8 cellular contexts compared by ENCODE assay signal in the genomic region with DNA sequence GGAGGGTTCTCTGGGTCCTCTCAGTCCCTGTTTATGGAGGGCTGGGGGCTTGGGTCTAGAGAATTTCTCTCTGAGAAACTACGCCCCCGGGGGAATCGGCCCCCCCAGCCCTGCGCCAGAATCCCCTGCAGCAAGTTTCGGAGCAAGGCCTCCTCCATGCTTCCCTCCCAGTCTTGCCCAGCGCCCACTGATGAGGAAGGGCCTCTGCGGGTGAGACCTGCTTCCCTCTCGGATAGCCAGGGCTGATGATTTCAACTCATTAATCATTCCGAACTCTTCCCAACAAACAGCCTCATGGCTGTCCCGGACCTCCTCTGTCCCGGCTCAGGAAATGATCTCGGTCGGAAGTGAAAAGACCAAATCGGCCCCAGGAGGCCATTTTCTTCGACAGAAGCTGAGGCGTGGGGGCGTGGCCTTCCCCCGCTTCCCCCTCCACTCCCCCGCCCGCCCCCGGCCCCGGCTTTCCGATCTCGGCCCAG. TPM values are rescaled to one million over a fixed set of nuclear protein-coding genes. Genes with fewer than 3 reads are reported as not detected.
DNase-seq lines count a peak whose midpoint lies in the region; ATAC-seq and TF ChIP-seq lines count a peak whose summit lies in the region.

No MANE protein-coding gene starts in this region.

- no peaks in the 10 kb centered on the region for H3K9me3 Mint-ChIP-seq in CD8-positive, alpha-beta T cell
- no peaks in the 10 kb centered on the region for H3K9me3 Mint-ChIP-seq in activated T-helper 2 cell treated with anti-CD3 and anti-CD28 coated beads, Interferon-gamma antibody, Interleukin-2, Interleukin-4, amounts not matched to agents 10 μg/mL and 5 μg/mL and 100 μg/mL, durations not matched to agents 14 hours and 24 hours and 36 hours

- intact Hi-C loops in CD8-positive, alpha-beta T cell (cut with DNase I, micrococcal nuclease) = loop anchor here in 1 of 2 experiments (5.0 kb wide), 1 partner anchor 370 kb away; no protein-coding TSS in a partner anchor
- intact Hi-C loops in activated T-helper 2 cell treated with anti-CD3 and anti-CD28 coated beads, Interferon-gamma antibody, Interleukin-2, Interleukin-4, amounts not matched to agents 10 μg/mL and 5 μg/mL and 100 μg/mL, durations not matched to agents 14 hours and 24 hours and 36 hours (cut with micrococcal nuclease) = loop anchor here (5.0 kb wide), 2 partner anchors 95 to 100 kb away; partner anchors contain the start of gene DCAKD
- intact Hi-C loops in psoas muscle (cut with DNase I) = no loop called here

- peak overlapping the region; percentile 100 for H3K27ac Mint-ChIP-seq in CD8-positive, alpha-beta T cell
- peak overlapping the region; percentile 99 for H3K27ac Mint-ChIP-seq in activated T-helper 2 cell treated with anti-CD3 and anti-CD28 coated beads, Interferon-gamma antibody, Interleukin-2, Interleukin-4, amounts not matched to agents 10 μg/mL and 5 μg/mL and 100 μg/mL, durations not matched to agents 14 hours and 24 hours and 36 hours

- DNase-seq in CD8-positive, alpha-beta T cell = peak in 4 of 7 experiments; percentile 46 to 73 (median 56)
- DNase-seq in NCI-H2196 treated with DMSO at 0.1 percent for 48 hours (lab: John Stamatoyannopoulos, UW; ENCODE audit: unreplicated experiment) (peak; percentile 44), cardiac muscle cell (ENCODE audit: low read depth in 1 of 2, low spot score in 1 of 2) (peak; percentile 83 to 85), psoas muscle (no peak), cerebellar cortex (ENCODE audit: low spot score) (no peak)
- no peak for DNase-seq in activated T-helper 2 cell treated with anti-CD3 and anti-CD28 coated beads, Interferon-gamma antibody, Interleukin-2, Interleukin-4, amounts not matched to agents 10 μg/mL and 5 μg/mL and 100 μg/mL, durations not matched to agents 14 hours and 24 hours and 36 hours (ENCODE audit: low spot score)

- H3K9me3 ChIP-seq in CD8-positive, alpha-beta T cell (ENCODE audit: low read length) = no peaks in the 10 kb centered on the region
- H3K9me3 ChIP-seq in cardiac muscle cell (ENCODE audit: low read depth) (no peaks in the 10 kb centered on the region), psoas muscle (no peaks in the 10 kb centered on the region)

- POLR2A ChIA-PET in CD8-positive, alpha-beta T cell (lab: Charles Lee) = interaction anchor here (0.8 to 8.5 kb wide), 7 partner anchors 9 to 100 kb away, joined by 6 to 404 read pairs (median 63); partner anchors contain the start of genes ACBD4 and HEXIM2

- H3K27me3 ChIP-seq in CD8-positive, alpha-beta T cell (ENCODE audit: insufficient read depth, low read length) = no peaks in the 10 kb centered on the region
- no peaks in the 10 kb centered on the region for H3K27me3 ChIP-seq in cardiac muscle cell
- no peaks in the 10 kb centered on the region for H3K27me3 ChIP-seq in psoas muscle (ENCODE audit: insufficient read depth in 3 of 3, low read length in 2 of 3)

- H3K4me3 Mint-ChIP-seq in CD8-positive, alpha-beta T cell = peak overlapping the region; percentile 98
- H3K4me3 Mint-ChIP-seq in activated T-helper 2 cell treated with anti-CD3 and anti-CD28 coated beads, Interferon-gamma antibody, Interleukin-2, Interleukin-4, amounts not matched to agents 10 μg/mL and 5 μg/mL and 100 μg/mL, durations not matched to agents 14 hours and 24 hours and 36 hours (ENCODE audit: low read depth) = peak overlapping the region; percentile 99

- no peaks in the 10 kb centered on the region for H3K36me3 ChIP-seq in CD8-positive, alpha-beta T cell (ENCODE audit: insufficient read depth, low read length)
- H3K36me3 ChIP-seq in cardiac muscle cell (no peaks in the 10 kb centered on the region), psoas muscle (ENCODE audit: insufficient read depth in 1 of 2, low read depth in 1 of 2) (no peaks in the 10 kb centered on the region)

- peak overlapping the region; percentile 74 for H3K4me3 ChIP-seq in CD8-positive, alpha-beta T cell (ENCODE audit: low read depth, low read length)
- H3K4me3 ChIP-seq in cardiac muscle cell = peak overlapping the region; percentile 37
- H3K4me3 ChIP-seq in psoas muscle = peak overlapping the region; percentile 76

- peaks cover 45% of the 10 kb centered on the region for H3K4me1 ChIP-seq in CD8-positive, alpha-beta T cell (ENCODE audit: insufficient read depth, low read length)
- H3K4me1 ChIP-seq in cardiac muscle cell (ENCODE audit: low read depth) (peaks cover 7% of the 10 kb centered on the region), psoas muscle (peaks cover 25% of the 10 kb centered on the region)

- 1 to 3% (median 1%) methylated on average over 18 to 24 of the region's 24 CpGs for WGBS in psoas muscle, 3 donors

- H3K27ac ChIP-seq in CD8-positive, alpha-beta T cell (ENCODE audit: low read depth, low read length) = peak overlapping the region; percentile 84
- H3K27ac ChIP-seq in cardiac muscle cell (peak overlapping the region; percentile 96), psoas muscle (peak overlapping the region; percentile 97)

- peaks cover 16% of the 10 kb centered on the region for H3K36me3 Mint-ChIP-seq in CD8-positive, alpha-beta T cell
- peaks cover 26% of the 10 kb centered on the region for H3K36me3 Mint-ChIP-seq in activated T-helper 2 cell treated with anti-CD3 and anti-CD28 coated beads, Interferon-gamma antibody, Interleukin-2, Interleukin-4, amounts not matched to agents 10 μg/mL and 5 μg/mL and 100 μg/mL, durations not matched to agents 14 hours and 24 hours and 36 hours (ENCODE audit: low read depth)

- TF ChIP-seq CTCF in CD8-positive, alpha-beta T cell (IDR thresholded peaks at IDR 0.05) = no peak
- no peak for TF ChIP-seq CTCF in cardiac muscle cell (IDR thresholded peaks at IDR 0.05; ENCODE audit: low read depth, low read length)
- no peak for TF ChIP-seq CTCF in psoas muscle (IDR thresholded peaks at IDR 0.05)

- peaks cover 55% of the 10 kb centered on the region for H3K4me1 Mint-ChIP-seq in CD8-positive, alpha-beta T cell (ENCODE audit: low read depth)
- peaks cover 31% of the 10 kb centered on the region for H3K4me1 Mint-ChIP-seq in activated T-helper 2 cell treated with anti-CD3 and anti-CD28 coated beads, Interferon-gamma antibody, Interleukin-2, Interleukin-4, amounts not matched to agents 10 μg/mL and 5 μg/mL and 100 μg/mL, durations not matched to agents 14 hours and 24 hours and 36 hours (ENCODE audit: low read depth)

- ATAC-seq in CD8-positive, alpha-beta T cell = peak; percentile 4
- ATAC-seq in GM19035 (IDR thresholded peaks at IDR 0.05; ENCODE audit: unreplicated experiment) (peak; percentile 3), psoas muscle (peak; percentile 5 to 31 (median 14)), GM21390 (IDR thresholded peaks at IDR 0.05; ENCODE audit: unreplicated experiment) (no peak)

- no peaks in the 10 kb centered on the region for H3K27me3 Mint-ChIP-seq in CD8-positive, alpha-beta T cell (ENCODE audit: low read depth)
- no peaks in the 10 kb centered on the region for H3K27me3 Mint-ChIP-seq in activated T-helper 2 cell treated with anti-CD3 and anti-CD28 coated beads, Interferon-gamma antibody, Interleukin-2, Interleukin-4, amounts not matched to agents 10 μg/mL and 5 μg/mL and 100 μg/mL, durations not matched to agents 14 hours and 24 hours and 36 hours (ENCODE audit: low read depth)

- CTCF ChIA-PET in CD8-positive, alpha-beta T cell (lab: Charles Lee) = interaction anchor here (6.3 to 12.7 kb wide), 4 partner anchors 11 to 50 kb away, joined by 60 to 239 read pairs (median 136); partner anchors contain the start of genes ACBD4, HEXIM2 and PLCD3

RNA-seq across cellular contexts. Expression of gene HEXIM1, which starts 1.1 kb away (rescaled TPM):
- 10 to 100 TPM; 76.5 to 77.2 TPM for total RNA-seq in CD8-positive, alpha-beta T cell
- 46.4 and 48.1 TPM in 2 replicates for total RNA-seq in activated T-helper 2 cell treated with anti-CD3 and anti-CD28 coated beads, Interferon-gamma antibody, Interleukin-2, Interleukin-4, amounts not matched to agents 10 μg/mL and 5 μg/mL and 100 μg/mL, durations not matched to agents 14 hours and 24 hours and 36 hours
- 20.9 and 34.8 TPM in 2 replicates for total RNA-seq in cardiac muscle cell
- 17.7 and 17.9 TPM in 2 replicates for polyA plus RNA-seq in cardiac muscle cell
- total RNA-seq in psoas muscle = 10 to 100 TPM; 21.3 to 52.2 (median 31.5) TPM
- polyA plus RNA-seq in psoas muscle = 100 to 1,000 TPM in 1 of 3 donors, 10 to 100 TPM in 1, 1 to 10 TPM in 1; 9.5 to 127 (median 22.0) TPM

RNA-seq across cellular contexts. Expression of gene ACBD4, which starts 11.7 kb away (rescaled TPM):
- 10 to 100 TPM; 15.5 to 19.3 TPM for total RNA-seq in CD8-positive, alpha-beta T cell
- total RNA-seq in activated T-helper 2 cell treated with anti-CD3 and anti-CD28 coated beads, Interferon-gamma antibody, Interleukin-2, Interleukin-4, amounts not matched to agents 10 μg/mL and 5 μg/mL and 100 μg/mL, durations not matched to agents 14 hours and 24 hours and 36 hours = 12.8 and 15.9 TPM in 2 replicates
- total RNA-seq in cardiac muscle cell (16.3 and 29.3 TPM in 2 replicates), psoas muscle (1 to 10 TPM; 3.9 to 8.2 (median 5.1) TPM)
- polyA plus RNA-seq in cardiac muscle cell (20.5 and 30.5 TPM in 2 replicates), psoas muscle (1 to 10 TPM; 2.7 to 5.2 (median 4.4) TPM)

RNA-seq across cellular contexts. Expression of gene HEXIM2, which starts 14.5 kb away (rescaled TPM):
- 1 to 10 TPM; 1.2 to 1.4 TPM for total RNA-seq in CD8-positive, alpha-beta T cell
- 7.5 and 7.8 TPM in 2 replicates for total RNA-seq in activated T-helper 2 cell treated with anti-CD3 and anti-CD28 coated beads, Interferon-gamma antibody, Interleukin-2, Interleukin-4, amounts not matched to agents 10 μg/mL and 5 μg/mL and 100 μg/mL, durations not matched to agents 14 hours and 24 hours and 36 hours
- 17.6 and 21.3 TPM in 2 replicates for total RNA-seq in cardiac muscle cell
- 14.5 and 22.3 TPM in 2 replicates for polyA plus RNA-seq in cardiac muscle cell
- total RNA-seq in psoas muscle = 10 to 100 TPM; 13.7 to 47.1 (median 33.4) TPM
- 10 to 100 TPM in 2 of 3 donors, 1 to 10 TPM in 1; 8.2 to 69.5 (median 62.7) TPM for polyA plus RNA-seq in psoas muscle

RNA-seq across cellular contexts. Expression of gene PLCD3, which starts 14.8 kb away (rescaled TPM):
- total RNA-seq in CD8-positive, alpha-beta T cell = 1 to 10 TPM; 2.2 to 4.3 TPM
- total RNA-seq in activated T-helper 2 cell treated with anti-CD3 and anti-CD28 coated beads, Interferon-gamma antibody, Interleukin-2, Interleukin-4, amounts not matched to agents 10 μg/mL and 5 μg/mL and 100 μg/mL, durations not matched to agents 14 hours and 24 hours and 36 hours = 4.0 and 4.4 TPM in 2 replicates
- 41.0 and 66.3 TPM in 2 replicates for total RNA-seq in cardiac muscle cell
- polyA plus RNA-seq in cardiac muscle cell = 36.0 and 41.7 TPM in 2 replicates
- total RNA-seq in psoas muscle = 100 to 1,000 TPM in 2 of 4 donors, 10 to 100 TPM in 2; 69.8 to 217 (median 122) TPM
- 100 to 1,000 TPM in 2 of 3 donors, 10 to 100 TPM in 1; 57.0 to 171 (median 170) TPM for polyA plus RNA-seq in psoas muscle

Comparison
In these comparisons a context has a peak if more than half of its experiments do, and no peak if none do; other contexts are left out.
1. DNase-seq: peak in CD8-positive, alpha-beta T cell (4 of 7), NCI-H2196 treated with DMSO at 0.1 percent for 48 hours (single experiment) and cardiac muscle cell (2 of 2); none in activated T-helper 2 cell treated with anti-CD3 and anti-CD28 coated beads, Interferon-gamma antibody, Interleukin-2, Interleukin-4, amounts not matched to agents 10 μg/mL and 5 μg/mL and 100 μg/mL, durations not matched to agents 14 hours and 24 hours and 36 hours (single experiment), psoas muscle (0 of 2) and cerebellar cortex (single experiment).
2. Peak in every context shown above with its lines, with median percentiles within 50 percentile points of each other: H3K27ac ChIP-seq and H3K4me3 ChIP-seq.